Comparison of ENCODE assay signal across 32 cellular contexts in the genomic region with DNA sequence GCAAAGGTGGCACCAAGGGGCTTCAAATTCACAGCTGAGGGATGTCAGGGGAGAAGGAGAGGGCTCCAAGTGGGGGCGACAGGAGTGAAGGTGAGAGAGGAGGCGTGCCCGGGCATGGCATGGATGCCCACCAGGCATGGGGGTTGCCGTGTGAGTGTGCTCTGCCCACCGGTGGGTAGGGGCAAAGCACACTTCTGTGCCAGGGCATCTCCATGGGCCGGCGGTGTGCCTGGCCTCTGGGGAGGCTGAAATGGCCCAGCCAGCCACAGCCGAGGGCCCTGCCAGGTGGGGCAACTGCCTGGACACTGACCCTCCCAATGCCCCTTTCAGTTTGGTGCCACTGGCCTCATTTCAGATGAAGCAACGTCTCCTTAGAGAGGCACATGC. TPM values are rescaled to one million over a fixed set of nuclear protein-coding genes. Genes with fewer than 3 reads are reported as not detected.
DNase-seq lines count a peak whose midpoint lies in the region; ATAC-seq, FAIRE-seq and TF ChIP-seq lines count a peak whose summit lies in the region.
"Had no signal": no experiment of that assay in that cellular context is flagged by ENCODE, and none has a peak within 500 bp of the region (broad histone marks: within the 10 kb centered on the region; RNA-seq: fewer than 3 reads in every experiment).

No MANE protein-coding gene starts in this region.

- peak overlapping the region; percentile 46 for H2AK5ac ChIP-seq in neuronal stem cell (ENCODE audit: low read depth, low read length)

- no TSS peak for BruUV-seq in K562 (replicated peaks; lab: Mats Ljungman, UMichigan)

- H3K4me3 ChIP-seq in left ventricle myocardium inferior: no peak overlapping the region
- no peak overlapping the region for H3K4me3 ChIP-seq in K562
- H3K4me3 ChIP-seq in neuronal stem cell (ENCODE audit: low read length in 2 of 2): no peak overlapping the region
- H3K4me3 ChIP-seq: pancreas, Peyer's patch, SJSA1, stomach, tibial artery had no signal

- no peak overlapping the region for H4K91ac ChIP-seq in neuronal stem cell (ENCODE audit: low read depth, low read length, poor library complexity)

- peak overlapping the region; percentile 91 for H2BK120ac ChIP-seq in neuronal stem cell (ENCODE audit: low read depth, low read length)

- H3K27me3 ChIP-seq in left ventricle myocardium inferior (ENCODE audit: low read depth): peaks cover 51% of the 10 kb centered on the region
- peaks cover 34 to 77% of the 10 kb centered on the region in 2 experiments; a peak in 4 of 5 replicates for H3K27me3 ChIP-seq in K562 (ENCODE audit: control insufficient read depth in 2 of 2, insufficient read depth in 2 of 2, low read length in 2 of 2)
- H3K27me3 ChIP-seq in neuronal stem cell (ENCODE audit: control insufficient read depth in 3 of 3, insufficient read depth in 3 of 3, low read depth in 1 of 3, low read length in 3 of 3): peaks cover 0 to 51% (median 5%) of the 10 kb centered on the region in 3 experiments

- H2BK15ac ChIP-seq in neuronal stem cell (ENCODE audit: low read length): peak overlapping the region; percentile 85

- H2BK12ac ChIP-seq in neuronal stem cell (ENCODE audit: low read length): peak overlapping the region; percentile 58

- no peak overlapping the region for H3K4me2 ChIP-seq in K562 (ENCODE audit: insufficient read depth, low read length)
- H3K4me2 ChIP-seq in neuronal stem cell (ENCODE audit: insufficient read depth, low read length, poor library complexity, severe bottlenecking): no peak overlapping the region

- no peaks in the 10 kb centered on the region for H3K9me3 ChIP-seq in left ventricle myocardium inferior (replicated peaks)
- no peaks in the 10 kb centered on the region for H3K9me3 ChIP-seq in K562 (replicated peaks; ENCODE audit: control insufficient read depth, insufficient read depth, low read depth, low read length)
- H3K9me3 ChIP-seq in neuronal stem cell (replicated peaks in 1 of 2; ENCODE audit: control insufficient read depth in 2 of 2, insufficient read depth in 1 of 2, low read depth in 1 of 2, low read length in 2 of 2): peaks cover 0 to 9% of the 10 kb centered on the region in 2 donors
- H3K9me3 ChIP-seq: pancreas, Peyer's patch, SJSA1, stomach, tibial artery had no signal

- peaks cover 10% of the 10 kb centered on the region for H3K4me1 Mint-ChIP-seq in type B pancreatic cell (ENCODE audit: unreplicated experiment)

- no peak overlapping the region for H3K27ac Mint-ChIP-seq in type B pancreatic cell
- H3K27ac Mint-ChIP-seq: activated naive CD4-positive, alpha-beta T cell treated with anti-CD3 and anti-CD28 coated beads for 36 hours; activated T-cell treated with anti-CD3 and anti-CD28 coated beads, Interleukin-2, amount 50 U/mL, for 72 hours; T-cell had no signal

- no peak for TF ChIP-seq CTCF in left ventricle myocardium inferior (IDR thresholded peaks at IDR 0.05; ENCODE audit: borderline replicate concordance)
- TF ChIP-seq CTCF in K562 (IDR thresholded peaks at IDR 0.05 in 2 of 3, conservative IDR thresholded peaks at IDR 0.05 in 1 of 3; ENCODE audit: insufficient read depth in 2 of 3, low read depth in 1 of 3, low read length in 3 of 3): no peak
- no peak for TF ChIP-seq CTCF in type B pancreatic cell (conservative IDR thresholded peaks at IDR 0.05)

- no peak for TF ChIP-seq EP300 in K562 (IDR thresholded peaks at IDR 0.05; ENCODE audit: low read length)

- 5% methylated on average over 6 of the region's 9 CpGs for WGBS in K562 (ENCODE audit: insufficient coverage, low coverage, missing lambda C conversion rate)
- no CpG with 5 or more reads among the region's 9 CpGs for WGBS in neuronal stem cell (ENCODE audit: extremely low coverage in 2 of 2, insufficient read length in 2 of 2, insufficient replicate concordance in 1 of 2), 2 donors

- no peaks in the 10 kb centered on the region for H3K9me1 ChIP-seq in K562 (ENCODE audit: control insufficient read depth, insufficient read depth, low read length)

- H3K4ac ChIP-seq in neuronal stem cell (ENCODE audit: low read length): no peak overlapping the region

- no peak for TF ChIP-seq RAD21 in K562 (CRISPR knock-in tag; conservative IDR thresholded peaks at IDR 0.05 in 1 of 2, IDR thresholded peaks at IDR 0.05 in 1 of 2)

- peak overlapping the region; percentile 76 for H3K18ac ChIP-seq in neuronal stem cell (ENCODE audit: low read length)

- H2AFZ ChIP-seq in K562 (ENCODE audit: low read depth, low read length) (no peak overlapping the region), neuronal stem cell (ENCODE audit: low read length) (no peak overlapping the region)

- CTCF ChIA-PET in K562 (lab: Yijun Ruan, JAX; ENCODE audit: low intra/inter-chr PET ratio): no interaction called here

- no peaks in the 10 kb centered on the region for H3K36me3 Mint-ChIP-seq in type B pancreatic cell
- H3K36me3 Mint-ChIP-seq: T-cell had no signal

- H3K4me1 ChIP-seq in left ventricle myocardium inferior: peaks cover 46% of the 10 kb centered on the region
- peaks cover 2 to 42% of the 10 kb centered on the region in 2 experiments; a peak in 3 of 5 replicates for H3K4me1 ChIP-seq in K562 (replicated peaks in 1 of 2; ENCODE audit: control insufficient read depth in 2 of 2, insufficient read depth in 2 of 2, low read length in 2 of 2)
- H3K4me1 ChIP-seq in neuronal stem cell (ENCODE audit: control insufficient read depth in 2 of 2, insufficient read depth in 1 of 2, low read depth in 1 of 2, low read length in 2 of 2): peaks cover 0 to 16% of the 10 kb centered on the region in 2 donors
- H3K4me1 ChIP-seq: pancreas had no signal

- H3K23ac ChIP-seq in neuronal stem cell (ENCODE audit: low read depth, low read length, poor library complexity): peak overlapping the region; percentile 80

- TF ChIP-seq POLR2A in K562 (conservative IDR thresholded peaks at IDR 0.05) (no peak), H54 (IDR thresholded peaks at IDR 0.05; ENCODE audit: low read depth, low read length) (no peak)

- peaks cover 5% of the 10 kb centered on the region for H3K9me3 Mint-ChIP-seq in type B pancreatic cell
- H3K9me3 Mint-ChIP-seq: activated naive CD4-positive, alpha-beta T cell treated with anti-CD3 and anti-CD28 coated beads for 36 hours; T-cell had no signal

- DNase-seq in left ventricle myocardium inferior (no peak), left ventricle myocardium superior (no peak), K562 (ENCODE audit: extremely low read depth in 1 of 4, low spot score in 3 of 4) (no peak), neuronal stem cell (ENCODE audit: low spot score) (no peak), H54 (ENCODE audit: insufficient read length, low spot score) (no peak), type B pancreatic cell (ENCODE audit: extremely low spot score, unreplicated experiment) (no peak)
- DNase-seq: activated naive CD4-positive, alpha-beta T cell treated with anti-CD3 and anti-CD28 coated beads for 36 hours; activated T-cell treated with anti-CD3 and anti-CD28 coated beads, Interleukin-2, amount 50 U/mL, for 72 hours; anterior cingulate cortex; kidney glomerular epithelial cell; MV-4-11; NCI-H146; NCI-H2107; NCI-H345; stimulated activated CD8-positive, alpha-beta memory T cell treated with anti-CD3 and anti-CD28 coated beads, Interleukin-4, amount 100 ng/mL, for 48 hours; stomach had no signal

- no peaks in the 10 kb centered on the region for H3K27me3 Mint-ChIP-seq in type B pancreatic cell

- no peaks in the 10 kb centered on the region; the same call in 1 of the 2 replicates for H4K20me1 ChIP-seq in K562 (replicated peaks; ENCODE audit: control insufficient read depth, insufficient read depth, low read length)

- no peak overlapping the region for H4K8ac ChIP-seq in neuronal stem cell (ENCODE audit: low read depth, low read length)

- peak overlapping the region; percentile 82 for H3K14ac ChIP-seq in neuronal stem cell (ENCODE audit: low read length)

- peaks cover 10% of the 10 kb centered on the region for H3K79me1 ChIP-seq in neuronal stem cell (ENCODE audit: low read depth, low read length)

- no peak overlapping the region for H3K4me3 Mint-ChIP-seq in type B pancreatic cell
- H3K4me3 Mint-ChIP-seq: activated naive CD4-positive, alpha-beta T cell treated with anti-CD3 and anti-CD28 coated beads for 36 hours; activated T-cell treated with anti-CD3 and anti-CD28 coated beads, Interleukin-2, amount 50 U/mL, for 72 hours; nephron progenitor cell; T-cell; WTC11 had no signal

- in situ Hi-C loops in K562 (cut with MboI): no loop called here

- ATAC-seq in left ventricle myocardium superior (no peak), K562 (no peak), GM21737 (IDR thresholded peaks at IDR 0.05; ENCODE audit: unreplicated experiment) (no peak)
- ATAC-seq: activated T-cell treated with anti-CD3 and anti-CD28 coated beads, Interleukin-2, amount 50 U/mL, for 72 hours; HCT116; T-cell; WTC11 had no signal

- FAIRE-seq in K562 (lab: Jason Lieb, UNC) (no peak), H54 (lab: Jason Lieb, UNC) (no peak)
- FAIRE-seq: bronchial epithelial cell, frontal cortex, GM12891, pancreas had no signal

- H3K36me3 ChIP-seq in left ventricle myocardium inferior (no peaks in the 10 kb centered on the region), K562 (ENCODE audit: control insufficient read depth, insufficient read depth, low read length) (no peaks in the 10 kb centered on the region), neuronal stem cell (replicated peaks in 1 of 2; ENCODE audit: control insufficient read depth in 2 of 2, insufficient read depth in 2 of 2, low read length in 2 of 2) (no peaks in the 10 kb centered on the region)
- H3K36me3 ChIP-seq: pancreas, Peyer's patch, SJSA1, stomach, tibial artery had no signal

- H3K27ac ChIP-seq in left ventricle myocardium inferior (replicated peaks): peak overlapping the region; percentile 60
- no peak overlapping the region for H3K27ac ChIP-seq in K562 (ENCODE audit: extremely low read depth, low read depth, low read length)
- H3K27ac ChIP-seq in neuronal stem cell (replicated peaks; ENCODE audit: low read length): no peak overlapping the region
- H3K27ac ChIP-seq: pancreas, Peyer's patch, SJSA1, tibial artery had no signal

- H3K79me2 ChIP-seq in K562 (ENCODE audit: control insufficient read depth, insufficient read depth, low read length): no peaks in the 10 kb centered on the region

- no peak overlapping the region for H3K9ac ChIP-seq in K562 (ENCODE audit: insufficient read depth in 1 of 2, low read depth in 2 of 2, low read length in 2 of 2)
- H3K9ac ChIP-seq in neuronal stem cell (ENCODE audit: low read depth, low read length, poor library complexity): peak overlapping the region; percentile 63

- intact Hi-C loops in left ventricle myocardium inferior (cut with micrococcal nuclease): no loop called here
- intact Hi-C loops in left ventricle myocardium superior (cut with micrococcal nuclease): no loop called here
- intact Hi-C loops in K562 (cut with micrococcal nuclease): loop anchor here (10.0 kb wide), 1 partner anchor 146 kb away; the partner anchor contains the start of gene RXRA

- H2BK5ac ChIP-seq in neuronal stem cell (ENCODE audit: low read length): peak overlapping the region; percentile 66

- POLR2A ChIA-PET in K562 (lab: Yijun Ruan, JAX): interaction anchor here (1.3 kb wide), 1 partner anchor 31 kb away, joined by 3 read pairs; no protein-coding TSS in a partner anchor

RNA-seq across cellular contexts. Expression of gene RNU6ATAC, which starts 14.0 kb away (rescaled TPM):
- total RNA-seq in left ventricle myocardium inferior (157 TPM), left ventricle myocardium superior (94.3 TPM), K562 (2014; rRNA removed) (not detected in 2 replicates), K562 (2014; rRNA removed; fragmentation: Illumina TruSeq; extraction: Trizol) (3,061 and 4,723 TPM in 2 replicates), K562 (2015; rRNA removed; fragmentation: Illumina TruSeq; extraction: Trizol) (352 and 491 TPM in 2 replicates), K562 (2021) (143 and 200 TPM in 2 replicates), type B pancreatic cell (ENCODE audit: low replicate concordance) (66.2 and 78.6 TPM in 2 replicates)
- total RNA-seq in K562 (2011; cell fraction: chromatin; rRNA removed; ENCODE audit: low replicate concordance): not detected in 2 replicates
- total RNA-seq in K562 (2011; cell fraction: nucleolus; rRNA removed): under 0.01 TPM in 2 replicates
- total RNA-seq in K562 (2011; cell fraction: nucleoplasm; rRNA removed): under 0.01 TPM in 1 of 2 replicates, not detected in the other
- polyA plus RNA-seq in K562 (2011; rRNA removed) (not detected in 2 replicates), K562 (2014; fragmentation: Illumina TruSeq; extraction: Trizol) (not detected in 2 replicates), K562 (2014; fragmentation: Nextera tagmentation; extraction: Ambion mirVana) (not detected), K562 (2014; rRNA removed) (not detected in 2 replicates)
- polyA plus RNA-seq in K562 (2011; cell fraction: cytosol; rRNA removed): not detected in 2 replicates
- polyA plus RNA-seq in K562 (2011; cell fraction: nucleus; rRNA removed): not detected in 2 replicates
- polyA plus RNA-seq in K562 (2012): not detected in 2 replicates
- 1,988 and 3,166 TPM in 2 replicates for polyA minus RNA-seq in K562 (2011; rRNA and poly(A)+ RNA removed)
- polyA minus RNA-seq in K562 (2011; cell fraction: cytosol; rRNA and poly(A)+ RNA removed): 917 and 3,812 TPM in 2 replicates
- under 0.01 TPM in 2 replicates for polyA minus RNA-seq in K562 (2011; cell fraction: nucleus; rRNA and poly(A)+ RNA removed)
- polyA plus RNA-seq in neuronal stem cell (2013, experiment 1 of 2): not detected
- not detected for polyA plus RNA-seq in neuronal stem cell (2013, experiment 2 of 2)
- total RNA-seq: bronchial epithelial cell, frontal cortex, LHCN-M2, Peyer's patch, renal cortical epithelial cell, SJSA1, stomach had no signal
- polyA plus RNA-seq: AG04450, BJ, pancreas, stomach had no signal

RNA-seq across cellular contexts. Expression of gene WDR5, which starts 42.5 kb away (rescaled TPM):
- 17.7 TPM for total RNA-seq in left ventricle myocardium inferior
- total RNA-seq in left ventricle myocardium superior: 19.6 TPM
- 30.3 and 49.8 TPM in 2 replicates for total RNA-seq in K562 (2011; cell fraction: chromatin; rRNA removed; ENCODE audit: low replicate concordance)
- total RNA-seq in K562 (2011; cell fraction: nucleolus; rRNA removed): 28.3 and 32.7 TPM in 2 replicates
- 25.4 and 26.2 TPM in 2 replicates for total RNA-seq in K562 (2011; cell fraction: nucleoplasm; rRNA removed)
- total RNA-seq in K562 (2014; rRNA removed): 34.6 and 50.0 TPM in 2 replicates
- 33.4 and 37.0 TPM in 2 replicates for total RNA-seq in K562 (2014; rRNA removed; fragmentation: Illumina TruSeq; extraction: Trizol)
- total RNA-seq in K562 (2015; rRNA removed; fragmentation: Illumina TruSeq; extraction: Trizol): 43.5 and 43.7 TPM in 2 replicates
- total RNA-seq in K562 (2021): 55.8 and 56.8 TPM in 2 replicates
- polyA plus RNA-seq in K562 (2011; rRNA removed): 33.8 and 38.6 TPM in 2 replicates
- polyA plus RNA-seq in K562 (2011; cell fraction: cytosol; rRNA removed): 39.4 and 44.2 TPM in 2 replicates
- 63.7 and 79.3 TPM in 2 replicates for polyA plus RNA-seq in K562 (2011; cell fraction: nucleus; rRNA removed)
- 34.4 and 45.7 TPM in 2 replicates for polyA plus RNA-seq in K562 (2012)
- 56.3 and 59.8 TPM in 2 replicates for polyA plus RNA-seq in K562 (2014; fragmentation: Illumina TruSeq; extraction: Trizol)
- polyA plus RNA-seq in K562 (2014; fragmentation: Nextera tagmentation; extraction: Ambion mirVana): 1 to 10 TPM; 3.0 TPM
- polyA plus RNA-seq in K562 (2014; rRNA removed): 42.1 and 49.3 TPM in 2 replicates
- polyA minus RNA-seq in K562 (2011; rRNA and poly(A)+ RNA removed): 18.7 and 22.5 TPM in 2 replicates
- 25.8 and 27.6 TPM in 2 replicates for polyA minus RNA-seq in K562 (2011; cell fraction: cytosol; rRNA and poly(A)+ RNA removed)
- polyA minus RNA-seq in K562 (2011; cell fraction: nucleus; rRNA and poly(A)+ RNA removed): 16.7 and 22.0 TPM in 2 replicates
- 31.5 TPM for polyA plus RNA-seq in neuronal stem cell (2013, experiment 1 of 2)
- polyA plus RNA-seq in neuronal stem cell (2013, experiment 2 of 2): 31.4 TPM
- 42.1 and 45.7 TPM in 2 replicates for total RNA-seq in type B pancreatic cell (ENCODE audit: low replicate concordance)
